Comparison of ENCODE assay signal across 22 cellular contexts in the genomic region with DNA sequence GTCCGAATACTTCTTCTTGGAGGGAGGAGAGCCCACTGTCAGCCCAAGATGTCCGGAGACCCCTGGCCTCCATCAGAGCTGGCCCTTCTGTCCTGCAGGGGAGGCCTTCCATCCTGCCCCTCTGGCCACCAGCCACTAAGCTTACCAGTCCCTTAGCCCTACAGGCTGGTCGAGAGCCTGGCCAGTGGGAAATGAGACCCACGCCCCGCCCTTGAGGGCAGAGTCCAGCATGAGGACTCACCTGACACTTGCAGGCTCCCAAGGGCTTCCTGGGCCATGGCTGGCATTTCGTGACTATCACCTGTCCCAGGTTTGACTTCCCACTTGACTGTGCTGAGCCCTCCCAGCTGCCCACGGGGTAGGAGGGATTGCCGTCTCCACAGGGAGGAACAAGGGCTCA.
DNase-seq lines count a peak whose midpoint lies in the region; ATAC-seq and TF ChIP-seq lines count a peak whose summit lies in the region.
"Had no signal": no experiment of that assay in that cellular context is flagged by ENCODE, and none has a peak within 500 bp of the region (broad histone marks: within the 10 kb centered on the region; RNA-seq: fewer than 3 reads in every experiment).

No MANE protein-coding gene starts in this region.

- H3K36me3 Mint-ChIP-seq in activated CD4-positive, alpha-beta T cell treated with anti-CD3 and anti-CD28 coated beads, Interleukin-2, amount 10 ng/mL, durations not matched to agents 24 days and 14 days (ENCODE audit: low read depth): no peaks in the 10 kb centered on the region
- no peaks in the 10 kb centered on the region for H3K36me3 Mint-ChIP-seq in type B pancreatic cell
- H3K36me3 Mint-ChIP-seq: stimulated activated naive B cell treated with anti-CD40 and anti-IgM and Interleukin-4, amounts not matched to agents 10 μg/mL and 1 μg/mL and 100 μg/mL, for 72 hours had no signal

- no peaks in the 10 kb centered on the region for H3K4me1 Mint-ChIP-seq in activated CD4-positive, alpha-beta T cell treated with anti-CD3 and anti-CD28 coated beads, Interleukin-2, amount 10 ng/mL, durations not matched to agents 24 days and 14 days
- no peaks in the 10 kb centered on the region for H3K4me1 Mint-ChIP-seq in type B pancreatic cell (ENCODE audit: unreplicated experiment)
- H3K4me1 Mint-ChIP-seq: stimulated activated naive B cell treated with anti-CD40 and anti-IgM and Interleukin-4, amounts not matched to agents 10 μg/mL and 1 μg/mL and 100 μg/mL, for 72 hours had no signal

- no peak overlapping the region for H3K27ac Mint-ChIP-seq in activated CD4-positive, alpha-beta T cell treated with anti-CD3 and anti-CD28 coated beads, Interleukin-2, amount 10 ng/mL, durations not matched to agents 24 days and 14 days
- no peak overlapping the region for H3K27ac Mint-ChIP-seq in type B pancreatic cell
- H3K27ac Mint-ChIP-seq: activated T-helper 1 cell treated with anti-CD3 and anti-CD28 coated beads, Interleukin-12 subunit alpha, Interleukin-12 subunit beta, Interleukin-2, Interleukin-4 antibody, amounts not matched to agents 30 ng/mL and 10 ng/mL and 1 ng/mL, durations not matched to agents 14 hours and 24 hours and 36 hours; dendritic cell treated with granulocyte-macrophage colony-stimulating factor and Interleukin-4, amounts not matched to agents 40 ng/mL and 50 ng/mL, for 4 days; stimulated activated naive B cell treated with anti-CD40 and anti-IgM and Interleukin-4, amounts not matched to agents 10 μg/mL and 1 μg/mL and 100 μg/mL, for 72 hours had no signal

- H3K4me3 Mint-ChIP-seq in activated CD4-positive, alpha-beta T cell treated with anti-CD3 and anti-CD28 coated beads, Interleukin-2, amount 10 ng/mL, durations not matched to agents 24 days and 14 days: no peak overlapping the region
- H3K4me3 Mint-ChIP-seq in type B pancreatic cell: no peak overlapping the region
- H3K4me3 Mint-ChIP-seq: activated T-helper 1 cell treated with anti-CD3 and anti-CD28 coated beads, Interleukin-12 subunit alpha, Interleukin-12 subunit beta, Interleukin-2, Interleukin-4 antibody, amounts not matched to agents 30 ng/mL and 10 ng/mL and 1 ng/mL, durations not matched to agents 14 hours and 24 hours and 36 hours; dendritic cell treated with granulocyte-macrophage colony-stimulating factor and Interleukin-4, amounts not matched to agents 40 ng/mL and 50 ng/mL, for 4 days; stimulated activated naive B cell treated with anti-CD40 and anti-IgM and Interleukin-4, amounts not matched to agents 10 μg/mL and 1 μg/mL and 100 μg/mL, for 72 hours had no signal

- H3K9me3 ChIP-seq in mucosa of descending colon: no peaks in the 10 kb centered on the region
- H3K9me3 ChIP-seq: BLaER1, tibial nerve had no signal

- DNase-seq in activated CD4-positive, alpha-beta T cell treated with anti-CD3 and anti-CD28 coated beads, Interleukin-2, amount 10 ng/mL, durations not matched to agents 24 days and 14 days: peak; percentile 46
- DNase-seq in activated CD4-positive, alpha-beta T cell treated with anti-CD3 and anti-CD28 coated beads, Interleukin-2, amount 50 U/mL, for 1 hour: no peak
- peak; percentile 36 for DNase-seq in activated CD8-positive, alpha-beta memory T cell treated with anti-CD3 and anti-CD28 coated beads, Interleukin-2, amount 50 U/mL, for 48 hours
- DNase-seq in mucosa of descending colon (peak in 2 of 3 donors; percentile 17 to 47), type B pancreatic cell (ENCODE audit: extremely low spot score, unreplicated experiment) (peak; percentile 58), NCI-H2171 treated with DMSO at 0.1 percent for 48 hours (lab: John Stamatoyannopoulos, UW) (no peak), SHP77 treated with DMSO at 0.1 percent for 48 hours (lab: John Stamatoyannopoulos, UW) (no peak)
- DNase-seq: activated CD4-positive, alpha-beta T cell treated with anti-CD3 and anti-CD28 coated beads, Interleukin-2, amount 50 U/mL, for 48 hours; brain microvascular endothelial cell; foreskin melanocyte; midbrain; NCI-H1417; NCI-H2107; NCI-H526; stimulated activated naive B cell treated with anti-CD40 and anti-IgM and Interleukin-4, amounts not matched to agents 10 μg/mL and 1 μg/mL and 100 μg/mL, for 72 hours; SW 1271 had no signal

- no peak for TF ChIP-seq CTCF in mucosa of descending colon (IDR thresholded peaks at IDR 0.05)
- TF ChIP-seq CTCF in type B pancreatic cell (conservative IDR thresholded peaks at IDR 0.05): no peak

- intact Hi-C loops in activated CD4-positive, alpha-beta T cell treated with anti-CD3 and anti-CD28 coated beads, Interleukin-2, amount 10 ng/mL, durations not matched to agents 24 days and 14 days (cut with micrococcal nuclease): no loop called here
- intact Hi-C loops in mucosa of descending colon (cut with DNase I, micrococcal nuclease): no loop called here

- no peaks in the 10 kb centered on the region for H3K36me3 ChIP-seq in mucosa of descending colon (ENCODE audit: low read depth)
- H3K36me3 ChIP-seq: BLaER1, brain microvascular endothelial cell, tibial nerve had no signal

- H3K4me1 ChIP-seq in mucosa of descending colon (ENCODE audit: low read depth): no peaks in the 10 kb centered on the region
- H3K4me1 ChIP-seq: BLaER1, tibial nerve had no signal

- no peaks in the 10 kb centered on the region for H3K27me3 Mint-ChIP-seq in activated CD4-positive, alpha-beta T cell treated with anti-CD3 and anti-CD28 coated beads, Interleukin-2, amount 10 ng/mL, durations not matched to agents 24 days and 14 days
- no peaks in the 10 kb centered on the region for H3K27me3 Mint-ChIP-seq in type B pancreatic cell
- H3K27me3 Mint-ChIP-seq: dendritic cell treated with granulocyte-macrophage colony-stimulating factor and Interleukin-4, amounts not matched to agents 40 ng/mL and 50 ng/mL, for 4 days had no signal

- no peak overlapping the region for H3K4me3 ChIP-seq in mucosa of descending colon
- H3K4me3 ChIP-seq: BLaER1, GM12878, tibial nerve had no signal

- H3K9me3 Mint-ChIP-seq in activated CD4-positive, alpha-beta T cell treated with anti-CD3 and anti-CD28 coated beads, Interleukin-2, amount 10 ng/mL, durations not matched to agents 24 days and 14 days: no peaks in the 10 kb centered on the region
- no peaks in the 10 kb centered on the region for H3K9me3 Mint-ChIP-seq in type B pancreatic cell
- H3K9me3 Mint-ChIP-seq: activated T-helper 1 cell treated with anti-CD3 and anti-CD28 coated beads, Interleukin-12 subunit alpha, Interleukin-12 subunit beta, Interleukin-2, Interleukin-4 antibody, amounts not matched to agents 30 ng/mL and 10 ng/mL and 1 ng/mL, durations not matched to agents 14 hours and 24 hours and 36 hours; dendritic cell treated with granulocyte-macrophage colony-stimulating factor and Interleukin-4, amounts not matched to agents 40 ng/mL and 50 ng/mL, for 4 days; stimulated activated naive B cell treated with anti-CD40 and anti-IgM and Interleukin-4, amounts not matched to agents 10 μg/mL and 1 μg/mL and 100 μg/mL, for 72 hours had no signal

- peak; percentile 76 for ATAC-seq in mucosa of descending colon
- ATAC-seq in HG03457 (IDR thresholded peaks at IDR 0.05; ENCODE audit: unreplicated experiment): no peak
- ATAC-seq: GM12878; stimulated activated naive B cell treated with anti-CD40 and anti-IgM and Interleukin-4, amounts not matched to agents 10 μg/mL and 1 μg/mL and 100 μg/mL, for 72 hours had no signal

Comparison
In these comparisons a context has a peak if more than half of its experiments do, and no peak if none do; other contexts are left out.
1. DNase-seq: peak in activated CD4-positive, alpha-beta T cell treated with anti-CD3 and anti-CD28 coated beads, Interleukin-2, amount 10 ng/mL, durations not matched to agents 24 days and 14 days (single experiment), activated CD8-positive, alpha-beta memory T cell treated with anti-CD3 and anti-CD28 coated beads, Interleukin-2, amount 50 U/mL, for 48 hours (single experiment), mucosa of descending colon (2 of 3) and type B pancreatic cell (single experiment); none in activated CD4-positive, alpha-beta T cell treated with anti-CD3 and anti-CD28 coated beads, Interleukin-2, amount 50 U/mL, for 1 hour (single experiment), NCI-H2171 treated with DMSO at 0.1 percent for 48 hours (single experiment) and SHP77 treated with DMSO at 0.1 percent for 48 hours (single experiment).